1 cellular context compared by ENCODE assay signal in the genomic region with DNA sequence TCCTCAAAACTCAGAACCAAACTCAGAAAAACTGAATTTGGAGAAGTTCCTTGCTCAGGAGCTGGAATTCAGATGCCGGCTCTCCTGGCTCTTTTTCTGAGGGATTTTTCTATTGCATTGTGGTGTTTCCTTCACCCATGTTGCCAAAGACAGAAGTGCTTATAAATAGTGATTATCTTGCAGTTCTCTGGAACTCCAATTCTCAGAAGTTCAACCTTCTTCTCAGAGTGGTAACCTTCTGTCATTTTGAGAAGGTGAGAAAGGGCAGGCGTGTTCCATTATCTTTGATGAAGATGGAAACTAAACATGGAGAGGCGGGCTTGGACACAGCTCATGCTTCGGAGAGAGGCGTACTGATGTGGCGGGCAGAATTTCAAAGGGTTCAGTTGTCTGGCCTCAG.
TF ChIP-seq lines count a peak whose summit lies in the region.

No MANE protein-coding gene starts in this region.

TF ChIP-seq in K562, 482 proteins besides CTCF, POLR2A, EP300 and RAD21:
- TF ChIP-seq, protein P1, sequence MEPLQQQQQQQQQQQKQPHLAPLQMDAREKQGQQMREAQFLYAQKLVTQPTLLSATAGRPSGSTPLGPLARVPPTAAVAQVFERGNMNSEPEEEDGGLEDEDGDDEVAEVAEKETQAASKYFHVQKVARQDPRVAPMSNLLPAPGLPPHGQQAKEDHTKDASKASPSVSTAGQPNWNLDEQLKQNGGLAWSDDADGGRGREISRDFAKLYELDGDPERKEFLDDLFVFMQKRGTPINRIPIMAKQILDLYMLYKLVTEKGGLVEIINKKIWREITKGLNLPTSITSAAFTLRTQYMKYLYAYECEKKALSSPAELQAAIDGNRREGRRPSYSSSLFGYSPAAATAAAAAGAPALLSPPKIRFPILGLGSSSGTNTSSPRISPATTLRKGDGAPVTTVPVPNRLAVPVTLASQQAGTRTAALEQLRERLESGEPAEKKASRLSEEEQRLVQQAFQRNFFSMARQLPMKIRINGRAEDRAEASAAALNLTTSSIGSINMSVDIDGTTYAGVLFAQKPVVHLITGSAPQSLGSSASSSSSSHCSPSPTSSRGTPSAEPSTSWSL (CRISPR knock-in tag; IDR thresholded peaks at IDR 0.05; ENCODE audit: borderline replicate concordance) = no peak
- TF ChIP-seq EWSR1 (IDR thresholded peaks at IDR 0.05; ENCODE audit: borderline replicate concordance, low read depth, partially characterized antibody) (no peak), C11orf30 (IDR thresholded peaks at IDR 0.05; ENCODE audit: low read depth) (peak; percentile 52; the same call in 1 of the 2 replicates), ESRRA (IDR thresholded peaks at IDR 0.05; ENCODE audit: borderline replicate concordance, low read depth) (peak; percentile 33; the same call in 1 of the 2 replicates), HDAC8 (tag; IDR thresholded peaks at IDR 0.05) (no peak), CXXC5 (CRISPR knock-in tag; IDR thresholded peaks at IDR 0.05) (peak; percentile 17; the same call in 1 of the 2 replicates), BACH1 (tag; IDR thresholded peaks at IDR 0.05) (peak; percentile 46; the same call in 1 of the 2 replicates), MAFF (IDR thresholded peaks at IDR 0.05; ENCODE audit: low read length) (peak; percentile 20; the same call in 1 of the 2 replicates), ZNF316 (IDR thresholded peaks at IDR 0.05) (peak; percentile 62)
